In genomic region chr7:155463114-155463811, GRCh38 we compare ENCODE assay signal across 17 cellular contexts. TPM values are rescaled to one million over a fixed set of nuclear protein-coding genes. Genes with fewer than 3 reads are reported as not detected.
"Had no signal": no experiment of that assay in that cellular context is flagged by ENCODE, and none has a peak within 500 bp of the region (broad histone marks: within the 10 kb centered on the region; RNA-seq: fewer than 3 reads in every experiment).

No MANE protein-coding gene starts in this region.

- H3K27ac Mint-ChIP-seq: activated T-helper 1 cell treated with anti-CD3 and anti-CD28 coated beads, Interleukin-12 subunit alpha, Interleukin-12 subunit beta, Interleukin-2, Interleukin-4 antibody, amounts not matched to agents 30 ng/mL and 10 ng/mL and 1 ng/mL, durations not matched to agents 14 hours and 24 hours and 36 hours had no signal

- H3K36me3 Mint-ChIP-seq: T-cell had no signal

- H3K4me3 Mint-ChIP-seq: activated T-helper 1 cell treated with anti-CD3 and anti-CD28 coated beads, Interleukin-12 subunit alpha, Interleukin-12 subunit beta, Interleukin-2, Interleukin-4 antibody, amounts not matched to agents 30 ng/mL and 10 ng/mL and 1 ng/mL, durations not matched to agents 14 hours and 24 hours and 36 hours; T-cell had no signal

- DNase-seq: activated CD4-positive, alpha-beta T cell treated with anti-CD3 and anti-CD28 coated beads, Interleukin-2, amount 50 U/mL, for 1 hour; activated CD8-positive, alpha-beta memory T cell treated with anti-CD3 and anti-CD28 coated beads for 24 hours; activated naive CD4-positive, alpha-beta T cell treated with Interleukin-2 at 50 U/mL for 16 hours; foreskin melanocyte; heart left ventricle; left colon; midbrain; pancreas; stimulated activated CD4-positive, alpha-beta T cell treated with anti-CD3 and anti-CD28 coated beads, Interleukin-4, amount 100 ng/mL, for 24 hours; stimulated activated naive CD4-positive, alpha-beta T cell treated with Interleukin-2 at 50 U/mL for 16 hours; T-cell; T-helper 9 cell; transverse colon had no signal

- H3K4me3 ChIP-seq: ascending aorta, heart left ventricle, pancreas, transverse colon had no signal

- H3K36me3 ChIP-seq: ascending aorta, heart left ventricle, pancreas, transverse colon had no signal

- H3K9me3 ChIP-seq: ascending aorta, heart left ventricle, pancreas, transverse colon had no signal

- H3K9me3 Mint-ChIP-seq: activated T-helper 1 cell treated with anti-CD3 and anti-CD28 coated beads, Interleukin-12 subunit alpha, Interleukin-12 subunit beta, Interleukin-2, Interleukin-4 antibody, amounts not matched to agents 30 ng/mL and 10 ng/mL and 1 ng/mL, durations not matched to agents 14 hours and 24 hours and 36 hours; T-cell had no signal

- H3K27ac ChIP-seq: ascending aorta, heart left ventricle, pancreas, transverse colon had no signal

- ATAC-seq: activated CD4-positive, CD25-positive, alpha-beta regulatory T cell treated with anti-CD3 and anti-CD28 coated beads, Interleukin-2, amount 50 U/mL, for 24 hours; heart left ventricle; pancreas; T-cell had no signal

RNA-seq across cellular contexts. Expression of gene EN2, which starts 5.3 kb away (rescaled TPM):
- total RNA-seq: activated T-helper 1 cell treated with anti-CD3 and anti-CD28 coated beads, Interleukin-12 subunit alpha, Interleukin-12 subunit beta, Interleukin-2, Interleukin-4 antibody, amounts not matched to agents 30 ng/mL and 10 ng/mL and 1 ng/mL, durations not matched to agents 14 hours and 24 hours and 36 hours; ascending aorta; left colon; lung microvascular endothelial cell; pancreas; T-cell; transverse colon had no signal
- polyA plus RNA-seq: pancreas had no signal
